In the genomic region with DNA sequence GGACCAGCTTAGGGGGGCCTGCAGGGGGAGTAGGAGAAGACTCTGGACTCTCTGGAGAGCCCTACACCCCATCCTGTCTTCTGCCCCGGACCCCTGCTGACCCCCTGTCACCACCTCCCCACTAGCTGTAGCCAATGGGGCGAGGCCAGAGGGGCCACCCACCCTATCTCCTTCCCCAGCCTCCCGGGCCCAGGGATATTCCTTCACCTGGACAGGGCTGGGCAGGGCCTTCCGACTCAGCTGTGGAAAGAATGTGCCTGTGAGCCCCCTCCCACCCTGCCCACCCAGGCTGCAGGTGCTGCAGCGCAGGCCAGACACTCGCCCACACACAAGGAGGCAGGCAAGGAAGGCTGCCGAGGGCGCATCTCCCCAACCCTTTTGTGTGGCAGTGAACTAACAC, we compare ENCODE assay signal across 24 cellular contexts. TPM values are rescaled to one million over a fixed set of nuclear protein-coding genes. Genes with fewer than 3 reads are reported as not detected.
DNase-seq lines count a peak whose midpoint lies in the region; ATAC-seq and TF ChIP-seq lines count a peak whose summit lies in the region.
"Had no signal": no experiment of that assay in that cellular context is flagged by ENCODE, and none has a peak within 500 bp of the region (broad histone marks: within the 10 kb centered on the region; RNA-seq: fewer than 3 reads in every experiment).

No MANE protein-coding gene starts in this region.

- no peak overlapping the region for H2BK120ac ChIP-seq in H9 (ENCODE audit: low read depth, low read length, poor library complexity, severe bottlenecking)

- no CpG with 5 or more reads among the region's 8 CpGs for WGBS in H9 (ENCODE audit: extremely low coverage, insufficient read length, low lambda C conversion rate)

- H2AK5ac ChIP-seq in H9 (ENCODE audit: insufficient read length, low read length), result no peak overlapping the region

- no peak overlapping the region for H2BK15ac ChIP-seq in H9 (ENCODE audit: low read depth, low read length)

- H3K9me3 Mint-ChIP-seq in H9, result no peaks in the 10 kb centered on the region
- H3K9me3 Mint-ChIP-seq: CD8-positive, alpha-beta T cell had no signal

- H3K4me1 ChIP-seq in right atrium auricular region (no peaks in the 10 kb centered on the region), H9 (ENCODE audit: insufficient read depth, low read length) (no peaks in the 10 kb centered on the region), osteoblast (ENCODE audit: insufficient read depth, low read length) (no peaks in the 10 kb centered on the region)
- H3K4me1 ChIP-seq: SJCRH30 had no signal

- no peak overlapping the region for H2BK12ac ChIP-seq in H9 (ENCODE audit: insufficient read length, low read depth, low read length)

- no peak overlapping the region for H3K4me3 Mint-ChIP-seq in H9
- H3K4me3 Mint-ChIP-seq: CD8-positive, alpha-beta T cell had no signal

- H4K20me1 ChIP-seq in H9 (ENCODE audit: control insufficient read depth, insufficient read depth, insufficient read length), result no peaks in the 10 kb centered on the region
- no peaks in the 10 kb centered on the region for H4K20me1 ChIP-seq in osteoblast (ENCODE audit: insufficient read depth, low read length)

- no peak overlapping the region for H2BK20ac ChIP-seq in H9 (ENCODE audit: low read depth, low read length, poor library complexity, severe bottlenecking)

- peaks cover 4% of the 10 kb centered on the region for H3K27me3 Mint-ChIP-seq in H9 (ENCODE audit: low read depth)

- H3K27ac Mint-ChIP-seq in H9, result no peak overlapping the region
- H3K27ac Mint-ChIP-seq: CD8-positive, alpha-beta T cell had no signal

- no peaks in the 10 kb centered on the region for H3K9me3 ChIP-seq in right atrium auricular region
- no peaks in the 10 kb centered on the region for H3K9me3 ChIP-seq in H9 (ENCODE audit: control insufficient read depth, low read depth, low read length)
- no peaks in the 10 kb centered on the region for H3K9me3 ChIP-seq in osteoblast (ENCODE audit: low read depth, low read length)
- H3K9me3 ChIP-seq: SJCRH30 had no signal

- H3K79me2 ChIP-seq in H9 (ENCODE audit: insufficient read depth, low read length) (no peaks in the 10 kb centered on the region), osteoblast (ENCODE audit: insufficient read depth, low read length) (no peaks in the 10 kb centered on the region)

- no peak overlapping the region for H3K4ac ChIP-seq in H9 (ENCODE audit: low read depth, low read length)

- no peak overlapping the region for H3T11ph ChIP-seq in H9 (ENCODE audit: low read length)

- H3K27me3 ChIP-seq in right atrium auricular region (no peaks in the 10 kb centered on the region), H9 (ENCODE audit: insufficient read depth, low read length) (no peaks in the 10 kb centered on the region), osteoblast (ENCODE audit: insufficient read depth, low read length) (no peaks in the 10 kb centered on the region)

- no peak overlapping the region for H3K14ac ChIP-seq in H9 (ENCODE audit: insufficient read depth, low read length)

- no peak overlapping the region for H3K56ac ChIP-seq in H9 (ENCODE audit: insufficient read length, low read depth, low read length)

- H3K18ac ChIP-seq in H9 (ENCODE audit: insufficient read length, low read depth, low read length), result no peak overlapping the region

- intact Hi-C loops in Right ventricle myocardium inferior (cut with DNase I), result no loop called here

- H3K27ac ChIP-seq in right atrium auricular region (no peak overlapping the region), H9 (ENCODE audit: insufficient read length, low read depth, low read length) (no peak overlapping the region), osteoblast (ENCODE audit: low read depth, low read length) (no peak overlapping the region)
- H3K27ac ChIP-seq: GM23248, SJCRH30 had no signal

- H4K5ac ChIP-seq in H9 (ENCODE audit: insufficient read length, low read depth, low read length), result no peak overlapping the region

- no peak overlapping the region for H2BK5ac ChIP-seq in H9 (ENCODE audit: insufficient read length, low read length)

- no peak overlapping the region for H4K91ac ChIP-seq in H9 (ENCODE audit: insufficient read length, low read depth, low read length)

- H3K36me3 ChIP-seq in right atrium auricular region (no peaks in the 10 kb centered on the region), osteoblast (ENCODE audit: insufficient read depth, low read length) (no peaks in the 10 kb centered on the region)
- H3K36me3 ChIP-seq: SJCRH30 had no signal

- no peak overlapping the region for H4K8ac ChIP-seq in H9 (replicated peaks; ENCODE audit: insufficient read length, low read depth, low read length)

- H3K4me3 ChIP-seq in right atrium auricular region (no peak overlapping the region), osteoblast (ENCODE audit: insufficient read depth, low read length) (no peak overlapping the region)
- H3K4me3 ChIP-seq: GM23248, SJCRH30 had no signal

- H3K4me1 Mint-ChIP-seq in H9, result peaks cover 5 to 36% of the 10 kb centered on the region in 2 experiments

- no peak for ATAC-seq in Right ventricle myocardium inferior
- no peak for ATAC-seq in HG02884 (IDR thresholded peaks at IDR 0.05; ENCODE audit: unreplicated experiment)
- ATAC-seq in GM18909 (IDR thresholded peaks at IDR 0.05; ENCODE audit: poor library complexity, unreplicated experiment), result no peak
- ATAC-seq: CD8-positive, alpha-beta T cell had no signal

- H3K9ac ChIP-seq in H9 (ENCODE audit: extremely low read depth, insufficient read length, low read length), result no peak overlapping the region
- H3K9ac ChIP-seq: GM23248 had no signal

- no peak overlapping the region for H3K23ac ChIP-seq in H9 (ENCODE audit: insufficient read length, low read depth, low read length)

- DNase-seq in Right ventricle myocardium inferior (ENCODE audit: missing footprints) (peak; percentile 16), right atrium auricular region (ENCODE audit: low spot score) (no peak), H9 (peak; percentile 32), iPS-NIHi11 (ENCODE audit: low spot score) (peak; percentile 6), osteoblast (ENCODE audit: insufficient read length, low spot score, missing footprints) (peak; percentile 58), MV-4-11 (lab: John Stamatoyannopoulos, UW) (no peak)
- DNase-seq: 8988T, AML-193, C1 segment of cervical spinal cord, DMS153, GM23248, HCEC 1CT, Karpas-422, NCI-H1694 treated with DMSO at 0.1 percent for 48 hours, NCI-H2081 treated with DMSO at 0.1 percent for 48 hours, NCI-H2171 treated with DMSO at 0.1 percent for 48 hours, NCI-H524 treated with DMSO at 0.1 percent for 48 hours, NCI-H82, SJCRH30 had no signal

- H3K4me2 ChIP-seq in H9 (ENCODE audit: insufficient read depth, insufficient read length, low read length) (no peak overlapping the region), osteoblast (ENCODE audit: insufficient read depth, low read length) (no peak overlapping the region)

- no peaks in the 10 kb centered on the region for H3K36me3 Mint-ChIP-seq in H9 (ENCODE audit: insufficient read depth in 1 of 3, low read depth in 3 of 3)

- TF ChIP-seq CTCF in right atrium auricular region (IDR thresholded peaks at IDR 0.05), result no peak
- no peak for TF ChIP-seq CTCF in H9 (conservative IDR thresholded peaks at IDR 0.05)
- no peak for TF ChIP-seq CTCF in osteoblast (IDR thresholded peaks at IDR 0.05; ENCODE audit: extremely low read depth, low read depth, low read length)

- H3K23me2 ChIP-seq in H9 (ENCODE audit: insufficient read length, low read depth, low read length, poor library complexity, severe bottlenecking), result no peaks in the 10 kb centered on the region

- H3K79me1 ChIP-seq in H9 (ENCODE audit: insufficient read depth, low read depth, low read length, poor library complexity, severe bottlenecking), result no peaks in the 10 kb centered on the region

- no peak overlapping the region for H2AFZ ChIP-seq in H9 (ENCODE audit: low read length)
- no peak overlapping the region for H2AFZ ChIP-seq in osteoblast (ENCODE audit: low read length)
- H2AFZ ChIP-seq: GM23248 had no signal

RNA-seq across cellular contexts. Expression of a gene that starts 23.0 kb away (rescaled TPM):
- 12.1 TPM for total RNA-seq in Right ventricle myocardium inferior
- 1 to 10 TPM; 6.1 to 8.5 TPM for total RNA-seq in right atrium auricular region
- 17.3 and 19.0 TPM in 2 replicates for total RNA-seq in H9 (2021)
- 3.8 and 4.3 TPM in 2 replicates for total RNA-seq in osteoblast

RNA-seq across cellular contexts. Expression of a gene that starts 24.9 kb away (rescaled TPM):
- total RNA-seq in Right ventricle myocardium inferior (0.08 TPM), right atrium auricular region (under 1 TPM; 0.12 to 0.30 TPM), H9 (2021) (not detected in 2 replicates), osteoblast (under 0.01 TPM in 1 of 2 replicates, not detected in the other)
- total RNA-seq: CD8-positive, alpha-beta T cell; Daoy; GM23248; M059J had no signal

RNA-seq across cellular contexts. Expression of a gene that starts 46.4 kb away (rescaled TPM):
- 58.2 TPM for total RNA-seq in Right ventricle myocardium inferior
- total RNA-seq in right atrium auricular region, result 10 to 100 TPM; 50.0 to 51.4 TPM
- 107 and 109 TPM in 2 replicates for total RNA-seq in H9 (2021)
- 49.9 and 60.7 TPM in 2 replicates for total RNA-seq in osteoblast

Comparison
In these comparisons a context has a peak if more than half of its experiments do, and no peak if none do; other contexts are left out.
1. DNase-seq: peak in Right ventricle myocardium inferior (single experiment), H9 (single experiment), iPS-NIHi11 (single experiment) and osteoblast (single experiment); none in right atrium auricular region (single experiment) and MV-4-11 (single experiment).